Comparison of ENCODE assay signal across 1 cellular context in the genomic region with DNA sequence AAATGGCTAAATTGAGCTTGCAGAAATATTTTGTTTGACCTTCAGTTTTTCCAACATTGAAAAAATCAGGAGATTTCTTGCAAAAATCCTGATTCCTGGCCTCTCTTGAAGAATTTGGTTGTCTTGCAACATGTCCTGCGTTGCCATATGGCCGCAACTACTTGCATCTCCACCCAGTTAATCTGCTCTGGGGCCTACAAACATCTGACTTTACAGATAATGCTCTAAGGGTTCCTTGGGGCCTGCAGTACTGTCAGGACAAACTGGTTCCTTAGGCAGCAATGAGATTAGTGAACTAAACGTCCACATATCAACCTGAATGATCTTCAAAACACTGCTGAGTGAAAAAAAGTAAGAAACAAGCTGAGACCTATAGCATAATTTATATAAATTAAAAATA.
TF ChIP-seq lines count a peak whose summit lies in the region.

No MANE protein-coding gene starts in this region.

TF ChIP-seq in K562, 482 proteins besides CTCF, POLR2A, EP300 and RAD21 (continued from another document and continues in another):
- TF ChIP-seq ZNF785 (CRISPR knock-in tag; IDR thresholded peaks at IDR 0.05) (no peak), ZNF766 (CRISPR knock-in tag; conservative IDR thresholded peaks at IDR 0.05) (peak; percentile 69), ZC3H4 (CRISPR knock-in tag; IDR thresholded peaks at IDR 0.05; ENCODE audit: borderline replicate concordance) (no peak), BRD9 (IDR thresholded peaks at IDR 0.05; ENCODE audit: low read depth, partially characterized antibody) (peak; percentile 43), RNF2 (IDR thresholded peaks at IDR 0.05) (peak; percentile 84), ZNF408 (CRISPR knock-in tag; IDR thresholded peaks at IDR 0.05; ENCODE audit: low read depth) (no peak), POLR3A (IDR thresholded peaks at IDR 0.05; ENCODE audit: borderline replicate concordance, extremely low read depth, insufficient read depth, insufficient read length) (no peak), STAG1 (CRISPR knock-in tag; IDR thresholded peaks at IDR 0.05; ENCODE audit: borderline replicate concordance) (no peak), KLF1 (tag; IDR thresholded peaks at IDR 0.05) (no peak), TOE1 (IDR thresholded peaks at IDR 0.05; ENCODE audit: borderline replicate concordance) (no peak), TOE1 (CRISPR knock-in tag; IDR thresholded peaks at IDR 0.05; ENCODE audit: borderline replicate concordance, low read depth) (no peak), POLR2B (IDR thresholded peaks at IDR 0.05; ENCODE audit: low read depth, partially characterized antibody) (no peak), ZFP36 (IDR thresholded peaks at IDR 0.05; ENCODE audit: low read depth, low read length, partially characterized antibody) (no peak), NFE2 (IDR thresholded peaks at IDR 0.05; ENCODE audit: low read depth) (no peak), GTF2F1 (IDR thresholded peaks at IDR 0.05; ENCODE audit: low read depth, low read length) (no peak), SMC3 (conservative IDR thresholded peaks at IDR 0.05; ENCODE audit: insufficient read depth, low read depth, low read length) (0 out of 2 replicates have a peak, but pooled peaks have one; percentile 16), CBFA2T2 (conservative IDR thresholded peaks at IDR 0.05) (peak; percentile 93), MAFK (IDR thresholded peaks at IDR 0.05; ENCODE audit: low read length) (no peak), MEF2D (tag; conservative IDR thresholded peaks at IDR 0.05; ENCODE audit: low read depth) (no peak), SMAD1 (IDR thresholded peaks at IDR 0.05; ENCODE audit: low read depth, low read length, partially characterized antibody) (no peak), TBL1XR1 (IDR thresholded peaks at IDR 0.05; ENCODE audit: low read length in 2 of 2) (peak in 1 of 2 experiments; percentile 58; a peak in 1 of 4 replicates), TAF7 (tag; IDR thresholded peaks at IDR 0.05) (no peak), MTA1 (IDR thresholded peaks at IDR 0.05; ENCODE audit: borderline replicate concordance) (peak; percentile 30; the same call in 1 of the 2 replicates), NFYB (IDR thresholded peaks at IDR 0.05; ENCODE audit: extremely low read depth, insufficient read length) (no peak), JUNB (CRISPR knock-in tag; conservative IDR thresholded peaks at IDR 0.05) (no peak), DACH1 (IDR thresholded peaks at IDR 0.05; ENCODE audit: partially characterized antibody) (peak; percentile 64), SLC30A9 (CRISPR knock-in tag; IDR thresholded peaks at IDR 0.05) (no peak), ZNF23 (CRISPR knock-in tag; IDR thresholded peaks at IDR 0.05) (no peak), L3MBTL2 (IDR thresholded peaks at IDR 0.05) (peak; percentile 57; the same call in 1 of the 2 replicates), MAFF (IDR thresholded peaks at IDR 0.05; ENCODE audit: low read length) (no peak), KAT7 (CRISPR knock-in tag; IDR thresholded peaks at IDR 0.05; ENCODE audit: borderline replicate concordance) (no peak), TSC22D4 (tag; IDR thresholded peaks at IDR 0.05) (no peak), CBFA2T3 (IDR thresholded peaks at IDR 0.05) (peak; percentile 96), ZNF778 (CRISPR knock-in tag; IDR thresholded peaks at IDR 0.05) (no peak), FOXJ3 (CRISPR knock-in tag; IDR thresholded peaks at IDR 0.05) (no peak), KDM1A (IDR thresholded peaks at IDR 0.05) (peak; percentile 83 to 87), ARNT (IDR thresholded peaks at IDR 0.05) (peak in 1 of 2 experiments; percentile 70; a peak in 2 of 4 replicates), CBFB (CRISPR knock-in tag; IDR thresholded peaks at IDR 0.05) (no peak), MCM3 (IDR thresholded peaks at IDR 0.05) (no peak), ZNF77 (CRISPR knock-in tag; IDR thresholded peaks at IDR 0.05) (no peak), ZSCAN32 (CRISPR knock-in tag; IDR thresholded peaks at IDR 0.05) (no peak)
- TF ChIP-seq, protein P1, sequence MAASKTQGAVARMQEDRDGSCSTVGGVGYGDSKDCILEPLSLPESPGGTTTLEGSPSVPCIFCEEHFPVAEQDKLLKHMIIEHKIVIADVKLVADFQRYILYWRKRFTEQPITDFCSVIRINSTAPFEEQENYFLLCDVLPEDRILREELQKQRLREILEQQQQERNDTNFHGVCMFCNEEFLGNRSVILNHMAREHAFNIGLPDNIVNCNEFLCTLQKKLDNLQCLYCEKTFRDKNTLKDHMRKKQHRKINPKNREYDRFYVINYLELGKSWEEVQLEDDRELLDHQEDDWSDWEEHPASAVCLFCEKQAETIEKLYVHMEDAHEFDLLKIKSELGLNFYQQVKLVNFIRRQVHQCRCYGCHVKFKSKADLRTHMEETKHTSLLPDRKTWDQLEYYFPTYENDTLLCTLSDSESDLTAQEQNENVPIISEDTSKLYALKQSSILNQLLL (CRISPR knock-in tag; IDR thresholded peaks at IDR 0.05; ENCODE audit: borderline replicate concordance), result no peak
- TF ChIP-seq, protein P2, sequence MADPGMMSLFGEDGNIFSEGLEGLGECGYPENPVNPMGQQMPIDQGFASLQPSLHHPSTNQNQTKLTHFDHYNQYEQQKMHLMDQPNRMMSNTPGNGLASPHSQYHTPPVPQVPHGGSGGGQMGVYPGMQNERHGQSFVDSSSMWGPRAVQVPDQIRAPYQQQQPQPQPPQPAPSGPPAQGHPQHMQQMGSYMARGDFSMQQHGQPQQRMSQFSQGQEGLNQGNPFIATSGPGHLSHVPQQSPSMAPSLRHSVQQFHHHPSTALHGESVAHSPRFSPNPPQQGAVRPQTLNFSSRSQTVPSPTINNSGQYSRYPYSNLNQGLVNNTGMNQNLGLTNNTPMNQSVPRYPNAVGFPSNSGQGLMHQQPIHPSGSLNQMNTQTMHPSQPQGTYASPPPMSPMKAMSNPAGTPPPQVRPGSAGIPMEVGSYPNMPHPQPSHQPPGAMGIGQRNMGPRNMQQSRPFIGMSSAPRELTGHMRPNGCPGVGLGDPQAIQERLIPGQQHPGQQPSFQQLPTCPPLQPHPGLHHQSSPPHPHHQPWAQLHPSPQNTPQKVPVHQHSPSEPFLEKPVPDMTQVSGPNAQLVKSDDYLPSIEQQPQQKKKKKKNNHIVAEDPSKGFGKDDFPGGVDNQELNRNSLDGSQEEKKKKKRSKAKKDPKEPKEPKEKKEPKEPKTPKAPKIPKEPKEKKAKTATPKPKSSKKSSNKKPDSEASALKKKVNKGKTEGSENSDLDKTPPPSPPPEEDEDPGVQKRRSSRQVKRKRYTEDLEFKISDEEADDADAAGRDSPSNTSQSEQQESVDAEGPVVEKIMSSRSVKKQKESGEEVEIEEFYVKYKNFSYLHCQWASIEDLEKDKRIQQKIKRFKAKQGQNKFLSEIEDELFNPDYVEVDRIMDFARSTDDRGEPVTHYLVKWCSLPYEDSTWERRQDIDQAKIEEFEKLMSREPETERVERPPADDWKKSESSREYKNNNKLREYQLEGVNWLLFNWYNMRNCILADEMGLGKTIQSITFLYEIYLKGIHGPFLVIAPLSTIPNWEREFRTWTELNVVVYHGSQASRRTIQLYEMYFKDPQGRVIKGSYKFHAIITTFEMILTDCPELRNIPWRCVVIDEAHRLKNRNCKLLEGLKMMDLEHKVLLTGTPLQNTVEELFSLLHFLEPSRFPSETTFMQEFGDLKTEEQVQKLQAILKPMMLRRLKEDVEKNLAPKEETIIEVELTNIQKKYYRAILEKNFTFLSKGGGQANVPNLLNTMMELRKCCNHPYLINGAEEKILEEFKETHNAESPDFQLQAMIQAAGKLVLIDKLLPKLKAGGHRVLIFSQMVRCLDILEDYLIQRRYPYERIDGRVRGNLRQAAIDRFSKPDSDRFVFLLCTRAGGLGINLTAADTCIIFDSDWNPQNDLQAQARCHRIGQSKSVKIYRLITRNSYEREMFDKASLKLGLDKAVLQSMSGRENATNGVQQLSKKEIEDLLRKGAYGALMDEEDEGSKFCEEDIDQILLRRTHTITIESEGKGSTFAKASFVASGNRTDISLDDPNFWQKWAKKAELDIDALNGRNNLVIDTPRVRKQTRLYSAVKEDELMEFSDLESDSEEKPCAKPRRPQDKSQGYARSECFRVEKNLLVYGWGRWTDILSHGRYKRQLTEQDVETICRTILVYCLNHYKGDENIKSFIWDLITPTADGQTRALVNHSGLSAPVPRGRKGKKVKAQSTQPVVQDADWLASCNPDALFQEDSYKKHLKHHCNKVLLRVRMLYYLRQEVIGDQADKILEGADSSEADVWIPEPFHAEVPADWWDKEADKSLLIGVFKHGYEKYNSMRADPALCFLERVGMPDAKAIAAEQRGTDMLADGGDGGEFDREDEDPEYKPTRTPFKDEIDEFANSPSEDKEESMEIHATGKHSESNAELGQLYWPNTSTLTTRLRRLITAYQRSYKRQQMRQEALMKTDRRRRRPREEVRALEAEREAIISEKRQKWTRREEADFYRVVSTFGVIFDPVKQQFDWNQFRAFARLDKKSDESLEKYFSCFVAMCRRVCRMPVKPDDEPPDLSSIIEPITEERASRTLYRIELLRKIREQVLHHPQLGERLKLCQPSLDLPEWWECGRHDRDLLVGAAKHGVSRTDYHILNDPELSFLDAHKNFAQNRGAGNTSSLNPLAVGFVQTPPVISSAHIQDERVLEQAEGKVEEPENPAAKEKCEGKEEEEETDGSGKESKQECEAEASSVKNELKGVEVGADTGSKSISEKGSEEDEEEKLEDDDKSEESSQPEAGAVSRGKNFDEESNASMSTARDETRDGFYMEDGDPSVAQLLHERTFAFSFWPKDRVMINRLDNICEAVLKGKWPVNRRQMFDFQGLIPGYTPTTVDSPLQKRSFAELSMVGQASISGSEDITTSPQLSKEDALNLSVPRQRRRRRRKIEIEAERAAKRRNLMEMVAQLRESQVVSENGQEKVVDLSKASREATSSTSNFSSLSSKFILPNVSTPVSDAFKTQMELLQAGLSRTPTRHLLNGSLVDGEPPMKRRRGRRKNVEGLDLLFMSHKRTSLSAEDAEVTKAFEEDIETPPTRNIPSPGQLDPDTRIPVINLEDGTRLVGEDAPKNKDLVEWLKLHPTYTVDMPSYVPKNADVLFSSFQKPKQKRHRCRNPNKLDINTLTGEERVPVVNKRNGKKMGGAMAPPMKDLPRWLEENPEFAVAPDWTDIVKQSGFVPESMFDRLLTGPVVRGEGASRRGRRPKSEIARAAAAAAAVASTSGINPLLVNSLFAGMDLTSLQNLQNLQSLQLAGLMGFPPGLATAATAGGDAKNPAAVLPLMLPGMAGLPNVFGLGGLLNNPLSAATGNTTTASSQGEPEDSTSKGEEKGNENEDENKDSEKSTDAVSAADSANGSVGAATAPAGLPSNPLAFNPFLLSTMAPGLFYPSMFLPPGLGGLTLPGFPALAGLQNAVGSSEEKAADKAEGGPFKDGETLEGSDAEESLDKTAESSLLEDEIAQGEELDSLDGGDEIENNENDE (IDR thresholded peaks at IDR 0.05; ENCODE audit: low read depth, low read length), result no peak
- TF ChIP-seq, protein P3, sequence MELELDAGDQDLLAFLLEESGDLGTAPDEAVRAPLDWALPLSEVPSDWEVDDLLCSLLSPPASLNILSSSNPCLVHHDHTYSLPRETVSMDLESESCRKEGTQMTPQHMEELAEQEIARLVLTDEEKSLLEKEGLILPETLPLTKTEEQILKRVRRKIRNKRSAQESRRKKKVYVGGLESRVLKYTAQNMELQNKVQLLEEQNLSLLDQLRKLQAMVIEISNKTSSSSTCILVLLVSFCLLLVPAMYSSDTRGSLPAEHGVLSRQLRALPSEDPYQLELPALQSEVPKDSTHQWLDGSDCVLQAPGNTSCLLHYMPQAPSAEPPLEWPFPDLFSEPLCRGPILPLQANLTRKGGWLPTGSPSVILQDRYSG (tag; conservative IDR thresholded peaks at IDR 0.05; ENCODE audit: low read depth), result no peak
- TF ChIP-seq, protein P4, sequence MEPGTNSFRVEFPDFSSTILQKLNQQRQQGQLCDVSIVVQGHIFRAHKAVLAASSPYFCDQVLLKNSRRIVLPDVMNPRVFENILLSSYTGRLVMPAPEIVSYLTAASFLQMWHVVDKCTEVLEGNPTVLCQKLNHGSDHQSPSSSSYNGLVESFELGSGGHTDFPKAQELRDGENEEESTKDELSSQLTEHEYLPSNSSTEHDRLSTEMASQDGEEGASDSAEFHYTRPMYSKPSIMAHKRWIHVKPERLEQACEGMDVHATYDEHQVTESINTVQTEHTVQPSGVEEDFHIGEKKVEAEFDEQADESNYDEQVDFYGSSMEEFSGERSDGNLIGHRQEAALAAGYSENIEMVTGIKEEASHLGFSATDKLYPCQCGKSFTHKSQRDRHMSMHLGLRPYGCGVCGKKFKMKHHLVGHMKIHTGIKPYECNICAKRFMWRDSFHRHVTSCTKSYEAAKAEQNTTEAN (CRISPR knock-in tag; IDR thresholded peaks at IDR 0.05), result no peak
- TF ChIP-seq, protein P5, sequence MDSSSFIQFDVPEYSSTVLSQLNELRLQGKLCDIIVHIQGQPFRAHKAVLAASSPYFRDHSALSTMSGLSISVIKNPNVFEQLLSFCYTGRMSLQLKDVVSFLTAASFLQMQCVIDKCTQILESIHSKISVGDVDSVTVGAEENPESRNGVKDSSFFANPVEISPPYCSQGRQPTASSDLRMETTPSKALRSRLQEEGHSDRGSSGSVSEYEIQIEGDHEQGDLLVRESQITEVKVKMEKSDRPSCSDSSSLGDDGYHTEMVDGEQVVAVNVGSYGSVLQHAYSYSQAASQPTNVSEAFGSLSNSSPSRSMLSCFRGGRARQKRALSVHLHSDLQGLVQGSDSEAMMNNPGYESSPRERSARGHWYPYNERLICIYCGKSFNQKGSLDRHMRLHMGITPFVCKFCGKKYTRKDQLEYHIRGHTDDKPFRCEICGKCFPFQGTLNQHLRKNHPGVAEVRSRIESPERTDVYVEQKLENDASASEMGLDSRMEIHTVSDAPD (CRISPR knock-in tag; IDR thresholded peaks at IDR 0.05), result no peak
- TF ChIP-seq, protein P6, sequence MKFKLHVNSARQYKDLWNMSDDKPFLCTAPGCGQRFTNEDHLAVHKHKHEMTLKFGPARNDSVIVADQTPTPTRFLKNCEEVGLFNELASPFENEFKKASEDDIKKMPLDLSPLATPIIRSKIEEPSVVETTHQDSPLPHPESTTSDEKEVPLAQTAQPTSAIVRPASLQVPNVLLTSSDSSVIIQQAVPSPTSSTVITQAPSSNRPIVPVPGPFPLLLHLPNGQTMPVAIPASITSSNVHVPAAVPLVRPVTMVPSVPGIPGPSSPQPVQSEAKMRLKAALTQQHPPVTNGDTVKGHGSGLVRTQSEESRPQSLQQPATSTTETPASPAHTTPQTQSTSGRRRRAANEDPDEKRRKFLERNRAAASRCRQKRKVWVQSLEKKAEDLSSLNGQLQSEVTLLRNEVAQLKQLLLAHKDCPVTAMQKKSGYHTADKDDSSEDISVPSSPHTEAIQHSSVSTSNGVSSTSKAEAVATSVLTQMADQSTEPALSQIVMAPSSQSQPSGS (CRISPR knock-in tag; IDR thresholded peaks at IDR 0.05), result no peak
- TF ChIP-seq, protein P7, sequence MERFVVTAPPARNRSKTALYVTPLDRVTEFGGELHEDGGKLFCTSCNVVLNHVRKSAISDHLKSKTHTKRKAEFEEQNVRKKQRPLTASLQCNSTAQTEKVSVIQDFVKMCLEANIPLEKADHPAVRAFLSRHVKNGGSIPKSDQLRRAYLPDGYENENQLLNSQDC (CRISPR knock-in tag; IDR thresholded peaks at IDR 0.05), result no peak
